In genomic region chr20:32203556-32204484, GRCh38 we compare ENCODE assay signal across 8 cellular contexts. TPM values are rescaled to one million over a fixed set of nuclear protein-coding genes. Genes with fewer than 3 reads are reported as not detected.
DNase-seq lines count a peak whose midpoint lies in the region; ATAC-seq, FAIRE-seq and TF ChIP-seq lines count a peak whose summit lies in the region.

No MANE protein-coding gene starts in this region.

- intact Hi-C loops in K562 (cut with micrococcal nuclease) (loop anchor here (10.0 kb wide), 1 partner anchor 151 kb away; the partner anchor contains the start of gene ASXL1), transverse colon (cut with DNase I; ENCODE audit: low total_unique reads) (no loop called here)

- in situ Hi-C loops in K562 (cut with MboI) = no loop called here
- in situ Hi-C loops in transverse colon (cut with MboI; ENCODE audit: low pct_ligation_motif_present in 1 of 4, low pct_unique_long_range_greater_than_20kb in 1 of 4, low sequenced_read_pairs in 3 of 4) = no loop called here

- FAIRE-seq in K562 (lab: Jason Lieb, UNC) = peak; percentile 37

- 76% methylated on average over 11 of the region's 11 CpGs for WGBS in K562 (ENCODE audit: insufficient coverage, low coverage, missing lambda C conversion rate)
- WGBS in transverse colon (ENCODE audit: low coverage in 1 of 2), 2 donors = 28 to 41% methylated on average over 4 to 11 of the region's 11 CpGs

- H3K4me1 ChIP-seq in K562 (replicated peaks in 1 of 2; ENCODE audit: control insufficient read depth in 2 of 2, insufficient read depth in 2 of 2, low read length in 2 of 2) (peaks cover 16 to 34% of the 10 kb centered on the region in 2 experiments), transverse colon (peaks cover 41 to 62% (median 48%) of the 10 kb centered on the region in 4 donors)

- TF ChIP-seq EP300 in K562 (IDR thresholded peaks at IDR 0.05; ENCODE audit: low read length) (no peak), transverse colon (IDR thresholded peaks at IDR 0.05; ENCODE audit: low read depth) (no peak)

- peaks cover 20% of the 10 kb centered on the region for H4K20me1 ChIP-seq in K562 (replicated peaks; ENCODE audit: control insufficient read depth, insufficient read depth, low read length)

- H3K9ac ChIP-seq in K562 (ENCODE audit: insufficient read depth in 1 of 2, low read depth in 2 of 2, low read length in 2 of 2) = peak overlapping the region; percentile 3 to 57; a peak in 2 of 4 replicates

- peaks cover 68% of the 10 kb centered on the region for H3K36me3 ChIP-seq in K562 (ENCODE audit: control insufficient read depth, insufficient read depth, low read length)
- H3K36me3 ChIP-seq in transverse colon = peaks cover 0 to 20% (median 6%) of the 10 kb centered on the region in 4 donors

- no peaks in the 10 kb centered on the region for H3K27me3 ChIP-seq in K562 (ENCODE audit: control insufficient read depth in 2 of 2, insufficient read depth in 2 of 2, low read length in 2 of 2)
- H3K27me3 ChIP-seq in transverse colon = no peaks in the 10 kb centered on the region

- peaks cover 49% of the 10 kb centered on the region for H3K4me1 Mint-ChIP-seq in nephron

- BruUV-seq in K562 (replicated peaks; lab: Mats Ljungman, UMichigan) = no TSS peak

- H3K79me2 ChIP-seq in K562 (ENCODE audit: control insufficient read depth, insufficient read depth, low read length) = peaks cover 86% of the 10 kb centered on the region

- CTCF ChIA-PET in K562 (lab: Yijun Ruan, JAX; ENCODE audit: low intra/inter-chr PET ratio) = no interaction called here

- no peaks in the 10 kb centered on the region for H3K9me3 Mint-ChIP-seq in nephron

- H3K4me2 ChIP-seq in K562 (ENCODE audit: insufficient read depth, low read length) = peak overlapping the region; percentile 23; the same call in 1 of the 2 replicates

- H3K36me3 Mint-ChIP-seq in nephron (ENCODE audit: low read depth) = peaks cover 19% of the 10 kb centered on the region

- H3K27ac ChIP-seq in K562 (ENCODE audit: extremely low read depth, low read depth, low read length) = peak overlapping the region; percentile 22; the same call in 1 of the 3 replicates
- H3K27ac ChIP-seq in transverse colon = peak overlapping the region; percentile 83 to 96 (median 92)

- POLR2A ChIA-PET in K562 (lab: Yijun Ruan, JAX) = interaction anchor here (0.7 to 2.5 kb wide), 6 partner anchors 11 to 349 kb away, joined by 3 to 6 read pairs (median 4); no protein-coding TSS in a partner anchor

- no peaks in the 10 kb centered on the region for H3K9me1 ChIP-seq in K562 (ENCODE audit: control insufficient read depth, insufficient read depth, low read length)

- TF ChIP-seq CTCF in K562 (IDR thresholded peaks at IDR 0.05 in 2 of 3, conservative IDR thresholded peaks at IDR 0.05 in 1 of 3; ENCODE audit: insufficient read depth in 2 of 3, low read depth in 1 of 3, low read length in 3 of 3) = no peak
- TF ChIP-seq CTCF in nephron (IDR thresholded peaks at IDR 0.05; ENCODE audit: unreplicated experiment in 3 of 3) = no peak
- TF ChIP-seq CTCF in transverse colon (IDR thresholded peaks at IDR 0.05) = no peak

- ATAC-seq in K562 (no peak), HG03025 (IDR thresholded peaks at IDR 0.05; ENCODE audit: low FRiP score, unreplicated experiment) (no peak)

- H3K4me3 Mint-ChIP-seq in nephron = peak overlapping the region; percentile 23 to 50 (median 31)

- TF ChIP-seq POLR2A in K562 (conservative IDR thresholded peaks at IDR 0.05) = no peak
- no peak for TF ChIP-seq POLR2A in transverse colon (IDR thresholded peaks at IDR 0.05)

- peak; percentile 84 for DNase-seq in activated naive CD4-positive, alpha-beta T cell treated with Interleukin-2 at 50 U/mL for 16 hours
- no peak for DNase-seq in activated naive CD4-positive, alpha-beta T cell (lab: John Stamatoyannopoulos, UW)
- peak in 1 of 4 experiments; percentile 16 for DNase-seq in K562 (ENCODE audit: extremely low read depth in 1 of 4, low spot score in 3 of 4)
- DNase-seq in transverse colon = peak; percentile 43
- no peak for DNase-seq in SK-N-DZ (ENCODE audit: low spot score)
- no peak for DNase-seq in medulla oblongata (ENCODE audit: extremely low spot score)

- no peaks in the 10 kb centered on the region for H3K27me3 Mint-ChIP-seq in nephron (ENCODE audit: low read depth)

- no peak for TF ChIP-seq RAD21 in K562 (CRISPR knock-in tag; conservative IDR thresholded peaks at IDR 0.05 in 1 of 2, IDR thresholded peaks at IDR 0.05 in 1 of 2)

- no peak overlapping the region for H3K4me3 ChIP-seq in K562
- H3K4me3 ChIP-seq in transverse colon = no peak overlapping the region

- H3K9me3 ChIP-seq in K562 (replicated peaks; ENCODE audit: control insufficient read depth, insufficient read depth, low read depth, low read length) (no peaks in the 10 kb centered on the region), transverse colon (no peaks in the 10 kb centered on the region)

- H3K27ac Mint-ChIP-seq in nephron = peak overlapping the region; percentile 62 to 97 (median 73)

- no peak overlapping the region for H2AFZ ChIP-seq in K562 (ENCODE audit: low read depth, low read length)

TF ChIP-seq in K562, 482 proteins besides CTCF, POLR2A, EP300 and RAD21 (continues in another document):
- TF ChIP-seq MIER1 (IDR thresholded peaks at IDR 0.05; ENCODE audit: low read depth) = no peak
- no peak for TF ChIP-seq ILF3 (IDR thresholded peaks at IDR 0.05; ENCODE audit: borderline replicate concordance)
- TF ChIP-seq FOXA3 (CRISPR knock-in tag; conservative IDR thresholded peaks at IDR 0.05 in 1 of 2, IDR thresholded peaks at IDR 0.05 in 1 of 2) = no peak
- TF ChIP-seq NEUROD1 (IDR thresholded peaks at IDR 0.05; ENCODE audit: borderline replicate concordance, low read depth, low read length, partially characterized antibody) = no peak
- no peak for TF ChIP-seq L3MBTL2 (IDR thresholded peaks at IDR 0.05)
- TF ChIP-seq PHTF2 (CRISPR knock-in tag; IDR thresholded peaks at IDR 0.05) = no peak
- TF ChIP-seq NCOA1 (IDR thresholded peaks at IDR 0.05; ENCODE audit: low read depth) = no peak
- TF ChIP-seq GATAD2A (IDR thresholded peaks at IDR 0.05) = no peak
- TF ChIP-seq ZSCAN32 (CRISPR knock-in tag; IDR thresholded peaks at IDR 0.05) = no peak
- TF ChIP-seq DNMT1 (IDR thresholded peaks at IDR 0.05) = no peak

RNA-seq across cellular contexts. Expression of gene PLAGL2, which starts 3.7 kb away (rescaled TPM):
- total RNA-seq in K562 (2011; cell fraction: chromatin; rRNA removed; ENCODE audit: low replicate concordance) = 15.9 and 22.3 TPM in 2 replicates
- 11.4 and 12.5 TPM in 2 replicates for total RNA-seq in K562 (2011; cell fraction: nucleolus; rRNA removed)
- 18.0 and 31.8 TPM in 2 replicates for total RNA-seq in K562 (2011; cell fraction: nucleoplasm; rRNA removed)
- total RNA-seq in K562 (2014; rRNA removed) (4.0 and 5.5 TPM in 2 replicates), K562 (2014; rRNA removed; fragmentation: Illumina TruSeq; extraction: Trizol) (5.6 and 6.4 TPM in 2 replicates), K562 (2015; rRNA removed; fragmentation: Illumina TruSeq; extraction: Trizol) (6.2 and 6.7 TPM in 2 replicates), K562 (2021) (20.1 and 21.8 TPM in 2 replicates), transverse colon (10 to 100 TPM in 2 of 4 donors, 1 to 10 TPM in 2; 6.6 to 24.9 (median 11.8) TPM)
- polyA plus RNA-seq in K562 (2011; rRNA removed) (7.1 and 7.2 TPM in 2 replicates), K562 (2014; fragmentation: Illumina TruSeq; extraction: Trizol) (21.8 and 24.3 TPM in 2 replicates), K562 (2014; fragmentation: Nextera tagmentation; extraction: Ambion mirVana) (1 to 10 TPM; 3.1 to 5.3 TPM), K562 (2014; rRNA removed) (10.6 and 11.4 TPM in 2 replicates)
- 9.6 and 9.7 TPM in 2 replicates for polyA plus RNA-seq in K562 (2011; cell fraction: cytosol; rRNA removed)
- polyA plus RNA-seq in K562 (2011; cell fraction: nucleus; rRNA removed) = 7.9 and 13.1 TPM in 2 replicates
- polyA plus RNA-seq in K562 (2012) = 11.7 and 12.7 TPM in 2 replicates
- polyA minus RNA-seq in K562 (2011; rRNA and poly(A)+ RNA removed) = 6.5 and 8.3 TPM in 2 replicates
- polyA minus RNA-seq in K562 (2011; cell fraction: cytosol; rRNA and poly(A)+ RNA removed) = 10.6 and 13.0 TPM in 2 replicates
- 5.3 and 6.8 TPM in 2 replicates for polyA minus RNA-seq in K562 (2011; cell fraction: nucleus; rRNA and poly(A)+ RNA removed)
- polyA plus RNA-seq in SK-N-DZ (2014; cell fraction: cytosol; rRNA removed) = 10.9 and 12.5 TPM in 2 replicates
- polyA plus RNA-seq in SK-N-DZ (2014; cell fraction: nucleus; rRNA removed) = 4.4 and 12.4 TPM in 2 replicates

RNA-seq across cellular contexts. Expression of gene POFUT1, which starts 3.9 kb away (rescaled TPM):
- total RNA-seq in K562 (2011; cell fraction: chromatin; rRNA removed; ENCODE audit: low replicate concordance) = 57.2 and 80.7 TPM in 2 replicates
- total RNA-seq in K562 (2011; cell fraction: nucleolus; rRNA removed) = 72.2 and 72.5 TPM in 2 replicates
- total RNA-seq in K562 (2011; cell fraction: nucleoplasm; rRNA removed) = 70.9 and 93.4 TPM in 2 replicates
- 23.5 and 29.4 TPM in 2 replicates for total RNA-seq in K562 (2014; rRNA removed)
- 25.7 and 25.9 TPM in 2 replicates for total RNA-seq in K562 (2014; rRNA removed; fragmentation: Illumina TruSeq; extraction: Trizol)
- 32.8 and 33.2 TPM in 2 replicates for total RNA-seq in K562 (2015; rRNA removed; fragmentation: Illumina TruSeq; extraction: Trizol)
- total RNA-seq in K562 (2021) = 38.2 and 44.7 TPM in 2 replicates
- 21.3 and 21.6 TPM in 2 replicates for polyA plus RNA-seq in K562 (2011; rRNA removed)
- 19.2 and 27.8 TPM in 2 replicates for polyA plus RNA-seq in K562 (2011; cell fraction: cytosol; rRNA removed)
- polyA plus RNA-seq in K562 (2011; cell fraction: nucleus; rRNA removed) = 15.0 and 22.1 TPM in 2 replicates
- 22.6 and 26.2 TPM in 2 replicates for polyA plus RNA-seq in K562 (2012)
- 32.7 and 34.3 TPM in 2 replicates for polyA plus RNA-seq in K562 (2014; fragmentation: Illumina TruSeq; extraction: Trizol)
- 1 to 10 TPM; 3.5 to 6.0 TPM for polyA plus RNA-seq in K562 (2014; fragmentation: Nextera tagmentation; extraction: Ambion mirVana)
- polyA plus RNA-seq in K562 (2014; rRNA removed) = 22.7 and 24.8 TPM in 2 replicates
- 25.2 and 26.7 TPM in 2 replicates for polyA minus RNA-seq in K562 (2011; rRNA and poly(A)+ RNA removed)
- polyA minus RNA-seq in K562 (2011; cell fraction: cytosol; rRNA and poly(A)+ RNA removed) = 19.7 and 23.0 TPM in 2 replicates
- 13.7 and 16.8 TPM in 2 replicates for polyA minus RNA-seq in K562 (2011; cell fraction: nucleus; rRNA and poly(A)+ RNA removed)
- 10 to 100 TPM; 13.8 to 96.1 (median 49.6) TPM for total RNA-seq in transverse colon
- 30.0 and 38.8 TPM in 2 replicates for polyA plus RNA-seq in SK-N-DZ (2014; cell fraction: cytosol; rRNA removed)
- polyA plus RNA-seq in SK-N-DZ (2014; cell fraction: nucleus; rRNA removed) = 14.4 and 15.3 TPM in 2 replicates

Comparison
In these comparisons a context has a peak if more than half of its experiments do, and no peak if none do; other contexts are left out.
1. DNase-seq: peak in activated naive CD4-positive, alpha-beta T cell treated with Interleukin-2 at 50 U/mL for 16 hours (single experiment) and transverse colon (single experiment); none in activated naive CD4-positive, alpha-beta T cell (0 of 4), SK-N-DZ (single experiment) and medulla oblongata (single experiment).